17 cellular contexts compared by ENCODE assay signal in genomic region chr3:23926736-23927135, GRCh38. TPM values are rescaled to one million over a fixed set of nuclear protein-coding genes. Genes with fewer than 3 reads are reported as not detected.
DNase-seq lines count a peak whose midpoint lies in the region; ATAC-seq, FAIRE-seq and TF ChIP-seq lines count a peak whose summit lies in the region.
"Had no signal": no experiment of that assay in that cellular context is flagged by ENCODE, and none has a peak within 500 bp of the region (broad histone marks: within the 10 kb centered on the region; RNA-seq: fewer than 3 reads in every experiment).

No MANE protein-coding gene starts in this region.

- H3K4me1 Mint-ChIP-seq in activated T-cell treated with anti-CD3 and anti-CD28 coated beads, Interleukin-2, amount 50 U/mL, for 4 hours (ENCODE audit: low read depth): peaks cover 2% of the 10 kb centered on the region

- H4K20me1 ChIP-seq in HCT116 (ENCODE audit: insufficient read depth): no peaks in the 10 kb centered on the region
- no peaks in the 10 kb centered on the region for H4K20me1 ChIP-seq in K562 (replicated peaks; ENCODE audit: control insufficient read depth, insufficient read depth, low read length)

- H2AFZ ChIP-seq in HCT116 (ENCODE audit: low read depth, low read length, poor library complexity, severe bottlenecking) (no peak overlapping the region), K562 (ENCODE audit: low read depth, low read length) (no peak overlapping the region)
- H2AFZ ChIP-seq: PC-9 had no signal

- H3K27me3 ChIP-seq in HCT116 (ENCODE audit: insufficient read depth, low read length) (no peaks in the 10 kb centered on the region), K562 (ENCODE audit: control insufficient read depth in 2 of 2, insufficient read depth in 2 of 2, low read length in 2 of 2) (no peaks in the 10 kb centered on the region), right lobe of liver (no peaks in the 10 kb centered on the region)
- H3K27me3 ChIP-seq: esophagus squamous epithelium, stomach had no signal

- H3K9ac ChIP-seq in HCT116 (ENCODE audit: low read length) (no peak overlapping the region), K562 (ENCODE audit: insufficient read depth in 1 of 2, low read depth in 2 of 2, low read length in 2 of 2) (no peak overlapping the region)

- H3K36me3 Mint-ChIP-seq in activated T-cell treated with anti-CD3 and anti-CD28 coated beads, Interleukin-2, amount 50 U/mL, for 4 hours (ENCODE audit: insufficient read depth): peaks cover 4% of the 10 kb centered on the region

- DNase-seq in AG09319 (ENCODE audit: extremely low read depth, low read depth) (no peak), HCT116 (ENCODE audit: low read depth, low spot score) (no peak), K562 (ENCODE audit: extremely low read depth in 1 of 4, low spot score in 3 of 4) (no peak), right lobe of liver (no peak), HTR-8/SVneo (ENCODE audit: insufficient read length, low spot score) (no peak), D341Med (ENCODE audit: low spot score) (no peak), DMS79 (lab: John Stamatoyannopoulos, UW) (no peak)
- no peak for DNase-seq in activated T-cell treated with anti-CD3 and anti-CD28 coated beads, Interleukin-2, amount 50 U/mL, for 4 hours
- DNase-seq: activated effector memory CD4-positive, alpha-beta T cell treated with anti-CD3 and anti-CD28 coated beads, Interleukin-2, amount 50 U/mL, for 16 hours; esophagus squamous epithelium; left cardiac atrium; NCI-H1930; PC-9; stimulated activated CD4-positive, alpha-beta T cell treated with anti-CD3 and anti-CD28 coated beads, Interleukin-12 subunit alpha, Interleukin-12 subunit beta, amount 100 ng/mL, for 4 hours; stomach had no signal

- no peak overlapping the region for H3K27ac ChIP-seq in HCT116 (ENCODE audit: low read depth, low read length)
- H3K27ac ChIP-seq in K562 (ENCODE audit: extremely low read depth, low read depth, low read length): no peak overlapping the region
- peak overlapping the region in 1 of 3 donors; percentile 41 for H3K27ac ChIP-seq in right lobe of liver
- H3K27ac ChIP-seq: stomach had no signal

- peak; percentile 17 for TF ChIP-seq CTCF in AG09319 (IDR thresholded peaks at IDR 0.05; ENCODE audit: low read depth, low read length)
- TF ChIP-seq CTCF in HCT116 (IDR thresholded peaks at IDR 0.05 in 2 of 3, conservative IDR thresholded peaks at IDR 0.05 in 1 of 3; ENCODE audit: borderline replicate concordance in 1 of 3, insufficient read depth in 1 of 3, low read depth in 2 of 3, low read length in 2 of 3): peak; percentile 26 to 39 (median 26); a peak in 3 of 6 replicates
- peak; percentile 36 to 64 (median 44); a peak in 5 of 6 replicates for TF ChIP-seq CTCF in K562 (IDR thresholded peaks at IDR 0.05 in 2 of 3, conservative IDR thresholded peaks at IDR 0.05 in 1 of 3; ENCODE audit: insufficient read depth in 2 of 3, low read depth in 1 of 3, low read length in 3 of 3)
- peak in 2 of 4 donors; percentile 23 to 24 for TF ChIP-seq CTCF in right lobe of liver (IDR thresholded peaks at IDR 0.05)

- H3K79me2 ChIP-seq in HCT116 (ENCODE audit: insufficient read depth, low read length): no peaks in the 10 kb centered on the region
- H3K79me2 ChIP-seq in K562 (ENCODE audit: control insufficient read depth, insufficient read depth, low read length): no peaks in the 10 kb centered on the region

- no peak overlapping the region for H3K4me2 ChIP-seq in HCT116 (ENCODE audit: low read length)
- no peak overlapping the region for H3K4me2 ChIP-seq in K562 (ENCODE audit: insufficient read depth, low read length)
- H3K4me2 ChIP-seq: PC-9 had no signal

- H3K9me3 Mint-ChIP-seq in activated T-cell treated with anti-CD3 and anti-CD28 coated beads, Interleukin-2, amount 50 U/mL, for 4 hours: no peaks in the 10 kb centered on the region

- no peak for TF ChIP-seq POLR2A in HCT116 (IDR thresholded peaks at IDR 0.05; ENCODE audit: borderline replicate concordance, extremely low read depth, insufficient read depth, insufficient read length)
- TF ChIP-seq POLR2A in K562 (conservative IDR thresholded peaks at IDR 0.05): no peak
- TF ChIP-seq POLR2A in right lobe of liver (IDR thresholded peaks at IDR 0.05): no peak

- no peaks in the 10 kb centered on the region for H3K9me1 ChIP-seq in K562 (ENCODE audit: control insufficient read depth, insufficient read depth, low read length)

- intact Hi-C loops in HCT116 (cut with micrococcal nuclease): no loop called here
- intact Hi-C loops in K562 (cut with micrococcal nuclease): loop anchor here (2.0 kb wide), 1 partner anchor 72 kb away; no protein-coding TSS in a partner anchor
- intact Hi-C loops in right lobe of liver (cut with DNase I): no loop called here

- no peaks in the 10 kb centered on the region for H3K9me2 ChIP-seq in HCT116 (ENCODE audit: insufficient read depth)

- RAD21 ChIA-PET in HCT116 (lab: Charles Lee; ENCODE audit: low non-redundant PET in 1 of 2, low total read pairs in 2 of 2, uncharacterized antibody in 2 of 2, unreplicated experiment in 2 of 2): no interaction called here

- WGBS in K562 (ENCODE audit: insufficient coverage, low coverage, missing lambda C conversion rate): 9% methylated on average over 3 of the region's 3 CpGs
- WGBS in right lobe of liver (ENCODE audit: insufficient coverage, low coverage, low lambda C conversion rate, missing lambda C conversion rate): 73% methylated on average over 3 of the region's 3 CpGs

- peak; percentile 37; the same call in 1 of the 2 replicates for ATAC-seq in HCT116
- ATAC-seq in K562: peak; percentile 50; the same call in 2 of the 3 replicates
- peak; percentile 44 to 75 (median 58) for ATAC-seq in right lobe of liver
- ATAC-seq in activated T-cell treated with anti-CD3 and anti-CD28 coated beads, Interleukin-2, amount 50 U/mL, for 4 hours: no peak
- ATAC-seq: left cardiac atrium had no signal

- no peak for TF ChIP-seq EP300 in K562 (IDR thresholded peaks at IDR 0.05; ENCODE audit: low read length)

- H3K9me3 ChIP-seq in HCT116 (ENCODE audit: control insufficient read depth in 1 of 2, insufficient read depth in 1 of 2, low read depth in 1 of 2, low read length in 2 of 2): no peaks in the 10 kb centered on the region
- no peaks in the 10 kb centered on the region for H3K9me3 ChIP-seq in K562 (replicated peaks; ENCODE audit: control insufficient read depth, insufficient read depth, low read depth, low read length)
- H3K9me3 ChIP-seq in right lobe of liver: no peaks in the 10 kb centered on the region
- H3K9me3 ChIP-seq: esophagus squamous epithelium, stomach had no signal

- in situ Hi-C loops in K562 (cut with MboI): no loop called here

- H3K4me1 ChIP-seq in HCT116 (ENCODE audit: control insufficient read depth in 1 of 2, insufficient read depth in 2 of 2, low read length in 2 of 2) (peaks cover 13 to 16% of the 10 kb centered on the region in 2 experiments), K562 (replicated peaks in 1 of 2; ENCODE audit: control insufficient read depth in 2 of 2, insufficient read depth in 2 of 2, low read length in 2 of 2) (peaks cover 3 to 15% of the 10 kb centered on the region in 2 experiments; a peak in 2 of 5 replicates), right lobe of liver (peaks cover 0 to 6% (median 0%) of the 10 kb centered on the region in 4 donors)
- H3K4me1 ChIP-seq: stomach had no signal

- BruUV-seq in HCT116 (replicated peaks; lab: Mats Ljungman, UMichigan): no TSS peak
- no TSS peak for BruUV-seq in K562 (replicated peaks; lab: Mats Ljungman, UMichigan)

- no peak overlapping the region for H3K4me3 ChIP-seq in HCT116 (replicated peaks in 1 of 2; ENCODE audit: low read depth in 1 of 2, low read length in 2 of 2)
- no peak overlapping the region for H3K4me3 ChIP-seq in K562
- no peak overlapping the region for H3K4me3 ChIP-seq in right lobe of liver
- H3K4me3 ChIP-seq: esophagus squamous epithelium, PC-9, stomach had no signal

- no peak overlapping the region for H3K4me3 Mint-ChIP-seq in activated T-cell treated with anti-CD3 and anti-CD28 coated beads, Interleukin-2, amount 50 U/mL, for 4 hours
- H3K4me3 Mint-ChIP-seq: B cell had no signal

- POLR2A ChIA-PET in HCT116 (lab: Charles Lee): interaction anchor here (0.6 to 5.6 kb wide), 3 partner anchors 9 to 62 kb away, joined by 3 to 69 read pairs (median 4); partner anchors contain the start of genes NKIRAS1 and RPL15
- POLR2A ChIA-PET in K562 (lab: Yijun Ruan, JAX): interaction anchor here (1.1 to 8.9 kb wide), 4 partner anchors 8 to 11 kb away, joined by 3 to 81 read pairs (median 4); partner anchors contain the start of genes NKIRAS1 and RPL15

- no peaks in the 10 kb centered on the region for H3K36me3 ChIP-seq in HCT116 (ENCODE audit: control insufficient read depth in 1 of 2, insufficient read depth in 2 of 2, low read length in 2 of 2)
- H3K36me3 ChIP-seq in K562 (ENCODE audit: control insufficient read depth, insufficient read depth, low read length): no peaks in the 10 kb centered on the region
- H3K36me3 ChIP-seq in right lobe of liver: no peaks in the 10 kb centered on the region

- CTCF ChIA-PET in HCT116 (lab: Charles Lee): interaction anchor here (0.9 to 1.3 kb wide), 2 partner anchors 10 to 38 kb away, joined by 3 to 4 read pairs; partner anchors contain the start of genes NKIRAS1 and RPL15
- CTCF ChIA-PET in K562 (lab: Yijun Ruan, JAX; ENCODE audit: low intra/inter-chr PET ratio): interaction anchor here (0.5 to 1.7 kb wide), 2 partner anchors 311 to 756 kb away, joined by 3 read pairs; no protein-coding TSS in a partner anchor

- peak; percentile 74 for TF ChIP-seq RAD21 in HCT116 (IDR thresholded peaks at IDR 0.05; ENCODE audit: low read depth)
- TF ChIP-seq RAD21 in K562 (CRISPR knock-in tag; conservative IDR thresholded peaks at IDR 0.05 in 1 of 2, IDR thresholded peaks at IDR 0.05 in 1 of 2): peak; percentile 22 to 59; a peak in 3 of 4 replicates

- FAIRE-seq in K562 (lab: Jason Lieb, UNC): peak; percentile 6
- no peak for FAIRE-seq in HTR-8/SVneo (lab: Jason Lieb, UNC)

- H3K27me3 Mint-ChIP-seq in activated T-cell treated with anti-CD3 and anti-CD28 coated beads, Interleukin-2, amount 50 U/mL, for 4 hours (ENCODE audit: low read depth): no peaks in the 10 kb centered on the region
- H3K27me3 Mint-ChIP-seq: B cell, progenitor cell of endocrine pancreas had no signal

RNA-seq across cellular contexts. Expression of gene RPL15, which starts 9.8 kb away (rescaled TPM):
- total RNA-seq in HCT116 (2021; ENCODE audit: unreplicated experiment): 2,177 TPM
- 3,201 and 3,342 TPM in 2 replicates for polyA plus RNA-seq in HCT116 (2012)
- 238 and 411 TPM in 2 replicates for total RNA-seq in K562 (2011; cell fraction: chromatin; rRNA removed; ENCODE audit: low replicate concordance)
- total RNA-seq in K562 (2011; cell fraction: nucleolus; rRNA removed): 765 and 867 TPM in 2 replicates
- 735 and 1,463 TPM in 2 replicates for total RNA-seq in K562 (2011; cell fraction: nucleoplasm; rRNA removed)
- total RNA-seq in K562 (2014; rRNA removed): 2,466 and 2,533 TPM in 2 replicates
- total RNA-seq in K562 (2014; rRNA removed; fragmentation: Illumina TruSeq; extraction: Trizol): 1,923 and 2,393 TPM in 2 replicates
- 2,774 and 3,068 TPM in 2 replicates for total RNA-seq in K562 (2015; rRNA removed; fragmentation: Illumina TruSeq; extraction: Trizol)
- total RNA-seq in K562 (2021): 2,579 and 2,753 TPM in 2 replicates
- 4,017 and 4,081 TPM in 2 replicates for polyA plus RNA-seq in K562 (2011; rRNA removed)
- 6,575 and 7,027 TPM in 2 replicates for polyA plus RNA-seq in K562 (2011; cell fraction: cytosol; rRNA removed)
- 1,268 and 2,124 TPM in 2 replicates for polyA plus RNA-seq in K562 (2011; cell fraction: nucleus; rRNA removed)
- 3,041 and 6,015 TPM in 2 replicates for polyA plus RNA-seq in K562 (2012)
- polyA plus RNA-seq in K562 (2014; fragmentation: Illumina TruSeq; extraction: Trizol): 3,791 and 3,928 TPM in 2 replicates
- polyA plus RNA-seq in K562 (2014; fragmentation: Nextera tagmentation; extraction: Ambion mirVana): 1,000 to 10,000 TPM; 7,800 to 8,850 TPM
- 5,148 and 5,287 TPM in 2 replicates for polyA plus RNA-seq in K562 (2014; rRNA removed)
- 1,404 and 1,476 TPM in 2 replicates for polyA minus RNA-seq in K562 (2011; rRNA and poly(A)+ RNA removed)
- polyA minus RNA-seq in K562 (2011; cell fraction: cytosol; rRNA and poly(A)+ RNA removed): 1,271 and 1,367 TPM in 2 replicates
- polyA minus RNA-seq in K562 (2011; cell fraction: nucleus; rRNA and poly(A)+ RNA removed): 253 and 438 TPM in 2 replicates
- total RNA-seq in right lobe of liver: 100 to 1,000 TPM; 572 to 932 (median 636) TPM
- total RNA-seq in activated T-cell treated with anti-CD3 and anti-CD28 coated beads, Interleukin-2, amount 50 U/mL, for 4 hours: 1,000 to 10,000 TPM; 2,279 to 2,502 (median 2,371) TPM

RNA-seq across cellular contexts. Expression of gene NKIRAS1, which starts 9.9 kb away (rescaled TPM):
- total RNA-seq in HCT116 (2021; ENCODE audit: unreplicated experiment) (12.0 TPM), K562 (2014; rRNA removed) (5.5 and 6.1 TPM in 2 replicates), K562 (2014; rRNA removed; fragmentation: Illumina TruSeq; extraction: Trizol) (8.4 TPM in 2 replicates), K562 (2015; rRNA removed; fragmentation: Illumina TruSeq; extraction: Trizol) (10.3 and 10.8 TPM in 2 replicates), K562 (2021) (4.3 and 5.1 TPM in 2 replicates), right lobe of liver (10 to 100 TPM in 2 of 6 experiments, 1 to 10 TPM in 4; 7.0 to 14.2 (median 8.5) TPM)
- polyA plus RNA-seq in HCT116 (2012): 4.7 and 7.0 TPM in 2 replicates
- 6.4 and 13.1 TPM in 2 replicates for total RNA-seq in K562 (2011; cell fraction: chromatin; rRNA removed; ENCODE audit: low replicate concordance)
- total RNA-seq in K562 (2011; cell fraction: nucleolus; rRNA removed): 4.0 and 4.3 TPM in 2 replicates
- 11.9 and 17.8 TPM in 2 replicates for total RNA-seq in K562 (2011; cell fraction: nucleoplasm; rRNA removed)
- polyA plus RNA-seq in K562 (2011; rRNA removed) (5.3 and 7.1 TPM in 2 replicates), K562 (2014; fragmentation: Illumina TruSeq; extraction: Trizol) (5.9 and 6.9 TPM in 2 replicates), K562 (2014; fragmentation: Nextera tagmentation; extraction: Ambion mirVana) (1 to 10 TPM; 5.5 to 5.6 TPM), K562 (2014; rRNA removed) (6.3 and 6.4 TPM in 2 replicates)
- polyA plus RNA-seq in K562 (2011; cell fraction: cytosol; rRNA removed): 1.6 and 3.9 TPM in 2 replicates
- polyA plus RNA-seq in K562 (2011; cell fraction: nucleus; rRNA removed): 3.1 and 3.7 TPM in 2 replicates
- 3.6 and 4.8 TPM in 2 replicates for polyA plus RNA-seq in K562 (2012)
- polyA minus RNA-seq in K562 (2011; rRNA and poly(A)+ RNA removed): 6.5 and 8.6 TPM in 2 replicates
- 2.4 and 2.7 TPM in 2 replicates for polyA minus RNA-seq in K562 (2011; cell fraction: cytosol; rRNA and poly(A)+ RNA removed)
- 6.5 and 9.6 TPM in 2 replicates for polyA minus RNA-seq in K562 (2011; cell fraction: nucleus; rRNA and poly(A)+ RNA removed)
- total RNA-seq in activated T-cell treated with anti-CD3 and anti-CD28 coated beads, Interleukin-2, amount 50 U/mL, for 4 hours: 1 to 10 TPM; 5.5 to 7.4 (median 5.7) TPM

RNA-seq across cellular contexts. Expression of gene NR1D2, which starts 18.4 kb away (rescaled TPM):
- total RNA-seq in HCT116 (2021; ENCODE audit: unreplicated experiment) (60.9 TPM), K562 (2014; rRNA removed) (2.6 and 2.9 TPM in 2 replicates), K562 (2014; rRNA removed; fragmentation: Illumina TruSeq; extraction: Trizol) (4.8 and 5.7 TPM in 2 replicates), K562 (2015; rRNA removed; fragmentation: Illumina TruSeq; extraction: Trizol) (3.2 and 3.6 TPM in 2 replicates), K562 (2021) (4.2 and 5.5 TPM in 2 replicates), right lobe of liver (10 to 100 TPM; 13.0 to 34.8 (median 18.2) TPM)
- 29.7 and 33.9 TPM in 2 replicates for polyA plus RNA-seq in HCT116 (2012)
- 2.5 and 9.3 TPM in 2 replicates for total RNA-seq in K562 (2011; cell fraction: chromatin; rRNA removed; ENCODE audit: low replicate concordance)
- total RNA-seq in K562 (2011; cell fraction: nucleolus; rRNA removed): 1.5 and 1.7 TPM in 2 replicates
- total RNA-seq in K562 (2011; cell fraction: nucleoplasm; rRNA removed): 2.7 and 3.3 TPM in 2 replicates
- polyA plus RNA-seq in K562 (2011; rRNA removed) (1.6 and 2.5 TPM in 2 replicates), K562 (2014; fragmentation: Illumina TruSeq; extraction: Trizol) (3.2 and 3.3 TPM in 2 replicates), K562 (2014; fragmentation: Nextera tagmentation; extraction: Ambion mirVana) (1 to 10 TPM; 1.2 TPM), K562 (2014; rRNA removed) (1.3 and 2.2 TPM in 2 replicates)
- polyA plus RNA-seq in K562 (2011; cell fraction: cytosol; rRNA removed): 0.51 and 0.77 TPM in 2 replicates
- 0.67 and 1.1 TPM in 2 replicates for polyA plus RNA-seq in K562 (2011; cell fraction: nucleus; rRNA removed)
- polyA plus RNA-seq in K562 (2012): 1.9 and 2.7 TPM in 2 replicates
- 11.3 and 12.5 TPM in 2 replicates for polyA minus RNA-seq in K562 (2011; rRNA and poly(A)+ RNA removed)
- 3.2 and 3.5 TPM in 2 replicates for polyA minus RNA-seq in K562 (2011; cell fraction: cytosol; rRNA and poly(A)+ RNA removed)
- 1.3 and 2.7 TPM in 2 replicates for polyA minus RNA-seq in K562 (2011; cell fraction: nucleus; rRNA and poly(A)+ RNA removed)
- total RNA-seq in activated T-cell treated with anti-CD3 and anti-CD28 coated beads, Interleukin-2, amount 50 U/mL, for 4 hours: 1 to 10 TPM; 5.4 to 6.5 (median 6.0) TPM

Comparison
In these comparisons a context has a peak if more than half of its experiments do, and no peak if none do; other contexts are left out.
1. ATAC-seq: peak in HCT116 (single experiment), K562 (single experiment) and right lobe of liver (4 of 4); none in activated T-cell treated with anti-CD3 and anti-CD28 coated beads, Interleukin-2, amount 50 U/mL, for 4 hours (0 of 2).